Comparison of ENCODE assay signal across 1 cellular context in genomic region chr11:73324665-73325035, GRCh38.
TF ChIP-seq lines count a peak whose summit lies in the region.

No MANE protein-coding gene starts in this region.

TF ChIP-seq in IMR-90, 13 proteins besides CTCF, POLR2A, EP300 and RAD21 (continued from another document):
- no peak for TF ChIP-seq ELK1 (IDR thresholded peaks at IDR 0.05; ENCODE audit: borderline replicate concordance, low read depth, low read length)
- TF ChIP-seq SMC3 (IDR thresholded peaks at IDR 0.05; ENCODE audit: low read depth, low read length): no peak
- TF ChIP-seq CHD1 (IDR thresholded peaks at IDR 0.05; ENCODE audit: low read depth, low read length): no peak
- no peak for TF ChIP-seq MAZ (IDR thresholded peaks at IDR 0.05; ENCODE audit: borderline replicate concordance, low read depth, low read length)
- TF ChIP-seq MAFK (IDR thresholded peaks at IDR 0.05; ENCODE audit: low read depth, low read length): no peak
- TF ChIP-seq USF2 (IDR thresholded peaks at IDR 0.05; ENCODE audit: low read depth, low read length): no peak
- TF ChIP-seq RCOR1 (IDR thresholded peaks at IDR 0.05; ENCODE audit: insufficient replicate concordance, low read length): no peak
TF ChIP-seq in IMR-90: peak in this region for 0.
